ENCODE assay signal across 11 cellular contexts in genomic region chr1:1232801-1233566, GRCh38. TPM values are rescaled to one million over a fixed set of nuclear protein-coding genes. Genes with fewer than 3 reads are reported as not detected.
A peak's percentile ranks its signal among the peaks of the same experiment; 100 is the strongest.
DNase-seq lines count a peak whose midpoint lies in the region; ATAC-seq, FAIRE-seq and TF ChIP-seq lines count a peak whose summit lies in the region.
"Had no signal": no experiment of that assay in that cellular context is flagged by ENCODE, and none has a peak within 500 bp of the region (broad histone marks: within the 10 kb centered on the region; RNA-seq: fewer than 3 reads in every experiment).

No MANE protein-coding gene starts in this region.

- H3K9me3 ChIP-seq in K562 (replicated peaks; ENCODE audit: control insufficient read depth, insufficient read depth, low read depth, low read length): peaks cover 9% of the 10 kb centered on the region

- H3K27me3 Mint-ChIP-seq in natural killer cell (ENCODE audit: low read depth in 2 of 2): no peaks in the 10 kb centered on the region

- no peak for TF ChIP-seq POLR2A in K562 (conservative IDR thresholded peaks at IDR 0.05)

- no peaks in the 10 kb centered on the region for H4K20me1 ChIP-seq in K562 (replicated peaks; ENCODE audit: control insufficient read depth, insufficient read depth, low read length)

- H3K4me3 ChIP-seq in ACC112 (ENCODE audit: low read depth, low read length) (peak overlapping the region; percentile 78), HL-60 (replicated peaks; ENCODE audit: insufficient read depth, low read length) (peak overlapping the region; percentile 15), K562 (no peak overlapping the region)

- H3K4me3 Mint-ChIP-seq in natural killer cell: peak overlapping the region; percentile 88

- FAIRE-seq in K562 (lab: Jason Lieb, UNC): no peak

- H3K27ac Mint-ChIP-seq in natural killer cell: peak overlapping the region; percentile 64 to 70

- TF ChIP-seq EP300 in K562 (IDR thresholded peaks at IDR 0.05; ENCODE audit: low read length): no peak

- intact Hi-C loops in K562 (cut with micrococcal nuclease): loop anchor here (5.0 kb wide), 1 partner anchor 111 kb away; no protein-coding TSS in a partner anchor
- intact Hi-C loops in natural killer cell (cut with micrococcal nuclease): no loop called here

- no peak for TF ChIP-seq RAD21 in K562 (CRISPR knock-in tag; conservative IDR thresholded peaks at IDR 0.05 in 1 of 2, IDR thresholded peaks at IDR 0.05 in 1 of 2)

- no peaks in the 10 kb centered on the region for H3K27me3 ChIP-seq in ACC112 (ENCODE audit: insufficient read depth, low read length)
- peaks cover 10% of the 10 kb centered on the region for H3K27me3 ChIP-seq in HL-60 (ENCODE audit: insufficient read depth, poor library complexity, severe bottlenecking)
- no peaks in the 10 kb centered on the region for H3K27me3 ChIP-seq in K562 (ENCODE audit: control insufficient read depth in 2 of 2, insufficient read depth in 2 of 2, low read length in 2 of 2)

- in situ Hi-C loops in K562 (cut with MboI): no loop called here

- peaks cover 28 to 29% of the 10 kb centered on the region in 2 donors for H3K4me1 Mint-ChIP-seq in natural killer cell

- no peaks in the 10 kb centered on the region for H3K36me3 Mint-ChIP-seq in natural killer cell

- ATAC-seq in K562: no peak
- no peak for ATAC-seq in natural killer cell

- H3K9me3 Mint-ChIP-seq in natural killer cell: no peaks in the 10 kb centered on the region

- no peaks in the 10 kb centered on the region for H3K9me1 ChIP-seq in K562 (ENCODE audit: control insufficient read depth, insufficient read depth, low read length)

- peak overlapping the region; percentile 37 for H2AFZ ChIP-seq in ACC112 (ENCODE audit: low read length, unreplicated experiment)
- H2AFZ ChIP-seq in K562 (ENCODE audit: low read depth, low read length): no peak overlapping the region

- no TSS peak for BruUV-seq in K562 (replicated peaks; lab: Mats Ljungman, UMichigan)

- H3K36me3 ChIP-seq in ACC112 (ENCODE audit: insufficient read depth, low read length): peaks cover 21% of the 10 kb centered on the region; the same call in 1 of the 2 replicates
- H3K36me3 ChIP-seq in K562 (ENCODE audit: control insufficient read depth, insufficient read depth, low read length): peaks cover 37% of the 10 kb centered on the region; the same call in 2 of the 3 replicates

- no peak for TF ChIP-seq CTCF in HL-60 (IDR thresholded peaks at IDR 0.05; ENCODE audit: insufficient read depth, low read length)
- no peak for TF ChIP-seq CTCF in K562 (IDR thresholded peaks at IDR 0.05 in 2 of 3, conservative IDR thresholded peaks at IDR 0.05 in 1 of 3; ENCODE audit: insufficient read depth in 2 of 3, low read depth in 1 of 3, low read length in 3 of 3)
- no peak for TF ChIP-seq CTCF in natural killer cell (IDR thresholded peaks at IDR 0.05)

- H3K27ac ChIP-seq in ACC112 (ENCODE audit: low read depth, low read length): no peak overlapping the region
- no peak overlapping the region for H3K27ac ChIP-seq in HL-60 (replicated peaks)
- H3K27ac ChIP-seq in K562 (ENCODE audit: extremely low read depth, low read depth, low read length): peak overlapping the region; percentile 87

- CTCF ChIA-PET in K562 (lab: Yijun Ruan, JAX; ENCODE audit: low intra/inter-chr PET ratio): no interaction called here

- DNase-seq in HL-60 (ENCODE audit: low read depth in 1 of 2, low spot score in 1 of 2) (no peak), K562 (ENCODE audit: extremely low read depth in 1 of 4, low spot score in 3 of 4) (peak in 1 of 4 experiments; percentile 53), natural killer cell (no peak), NCI-H82 (lab: John Stamatoyannopoulos, UW) (no peak), GM19238 (ENCODE audit: insufficient read length, low spot score) (no peak), middle frontal gyrus (ENCODE audit: extremely low spot score, low spot score) (no peak)
- DNase-seq in activated effector memory CD4-positive, alpha-beta T cell treated with anti-CD3 and anti-CD28 coated beads, Interleukin-2, amount 50 U/mL, for 16 hours: no peak
- DNase-seq: GF-D8, NCI-H1105, retina had no signal

- WGBS in K562 (ENCODE audit: insufficient coverage, low coverage, missing lambda C conversion rate): 97% methylated on average over 67 of the region's 97 CpGs

- peaks cover 14% of the 10 kb centered on the region for H3K4me1 ChIP-seq in ACC112 (ENCODE audit: control insufficient read depth, insufficient read depth, low read length, unreplicated experiment)
- H3K4me1 ChIP-seq in K562 (replicated peaks in 1 of 2; ENCODE audit: control insufficient read depth in 2 of 2, insufficient read depth in 2 of 2, low read length in 2 of 2): peaks cover 6 to 84% of the 10 kb centered on the region in 2 experiments; a peak in 4 of 5 replicates

- H3K79me2 ChIP-seq in ACC112 (ENCODE audit: control insufficient read depth, insufficient read depth, low read length, unreplicated experiment): peaks cover 64% of the 10 kb centered on the region
- peaks cover 66% of the 10 kb centered on the region for H3K79me2 ChIP-seq in K562 (ENCODE audit: control insufficient read depth, insufficient read depth, low read length)

- H3K4me2 ChIP-seq in K562 (ENCODE audit: insufficient read depth, low read length): peak overlapping the region; percentile 49

- POLR2A ChIA-PET in K562 (lab: Yijun Ruan, JAX): interaction anchor here (1.1 kb wide), 1 partner anchor 115 kb away, joined by 3 read pairs; no protein-coding TSS in a partner anchor

- peak overlapping the region in 1 of 2 experiments; percentile 14; a peak in 2 of 4 replicates for H3K9ac ChIP-seq in K562 (ENCODE audit: insufficient read depth in 1 of 2, low read depth in 2 of 2, low read length in 2 of 2)

RNA-seq across cellular contexts. Expression of gene B3GALT6, which starts 0.9 kb away (rescaled TPM):
- 17.5 and 35.5 TPM in 2 replicates for total RNA-seq in K562 (2011; cell fraction: chromatin; rRNA removed; ENCODE audit: low replicate concordance)
- total RNA-seq in K562 (2011; cell fraction: nucleolus; rRNA removed): 36.8 and 43.7 TPM in 2 replicates
- 21.1 and 24.3 TPM in 2 replicates for total RNA-seq in K562 (2011; cell fraction: nucleoplasm; rRNA removed)
- 29.8 and 33.0 TPM in 2 replicates for total RNA-seq in K562 (2014; rRNA removed)
- 6.8 and 9.0 TPM in 2 replicates for total RNA-seq in K562 (2014; rRNA removed; fragmentation: Illumina TruSeq; extraction: Trizol)
- total RNA-seq in K562 (2015; rRNA removed; fragmentation: Illumina TruSeq; extraction: Trizol): 12.8 and 13.9 TPM in 2 replicates
- total RNA-seq in K562 (2021): 27.9 and 28.1 TPM in 2 replicates
- 5.6 and 7.8 TPM in 2 replicates for polyA plus RNA-seq in K562 (2011; rRNA removed)
- 10.2 and 34.2 TPM in 2 replicates for polyA plus RNA-seq in K562 (2011; cell fraction: cytosol; rRNA removed)
- 7.7 and 12.7 TPM in 2 replicates for polyA plus RNA-seq in K562 (2011; cell fraction: nucleus; rRNA removed)
- polyA plus RNA-seq in K562 (2012): 13.9 and 16.7 TPM in 2 replicates
- polyA plus RNA-seq in K562 (2014; fragmentation: Illumina TruSeq; extraction: Trizol): 8.4 and 9.9 TPM in 2 replicates
- 1 to 10 TPM in 1 of 2 experiments, under 1 TPM in 1; 0.68 to 1.0 TPM for polyA plus RNA-seq in K562 (2014; fragmentation: Nextera tagmentation; extraction: Ambion mirVana)
- 15.8 and 17.2 TPM in 2 replicates for polyA plus RNA-seq in K562 (2014; rRNA removed)
- 6.9 and 10.1 TPM in 2 replicates for polyA minus RNA-seq in K562 (2011; rRNA and poly(A)+ RNA removed)
- polyA minus RNA-seq in K562 (2011; cell fraction: cytosol; rRNA and poly(A)+ RNA removed): 9.6 and 12.9 TPM in 2 replicates
- polyA minus RNA-seq in K562 (2011; cell fraction: nucleus; rRNA and poly(A)+ RNA removed): 23.0 and 24.2 TPM in 2 replicates
- total RNA-seq in natural killer cell: 10 to 100 TPM; 13.7 to 16.5 (median 16.3) TPM

RNA-seq across cellular contexts. Expression of gene SDF4, which starts 1.2 kb away (rescaled TPM):
- total RNA-seq in K562 (2011; cell fraction: chromatin; rRNA removed; ENCODE audit: low replicate concordance): 114 and 239 TPM in 2 replicates
- 360 and 385 TPM in 2 replicates for total RNA-seq in K562 (2011; cell fraction: nucleolus; rRNA removed)
- 146 and 213 TPM in 2 replicates for total RNA-seq in K562 (2011; cell fraction: nucleoplasm; rRNA removed)
- 82.6 and 118 TPM in 2 replicates for total RNA-seq in K562 (2014; rRNA removed)
- total RNA-seq in K562 (2014; rRNA removed; fragmentation: Illumina TruSeq; extraction: Trizol): 18.1 and 30.3 TPM in 2 replicates
- total RNA-seq in K562 (2015; rRNA removed; fragmentation: Illumina TruSeq; extraction: Trizol): 62.2 and 65.2 TPM in 2 replicates
- 152 and 160 TPM in 2 replicates for total RNA-seq in K562 (2021)
- 43.8 and 77.2 TPM in 2 replicates for polyA plus RNA-seq in K562 (2011; rRNA removed)
- polyA plus RNA-seq in K562 (2011; cell fraction: cytosol; rRNA removed): 44.3 and 73.9 TPM in 2 replicates
- 122 and 161 TPM in 2 replicates for polyA plus RNA-seq in K562 (2011; cell fraction: nucleus; rRNA removed)
- polyA plus RNA-seq in K562 (2012): 112 and 208 TPM in 2 replicates
- polyA plus RNA-seq in K562 (2014; fragmentation: Illumina TruSeq; extraction: Trizol): 66.0 and 88.1 TPM in 2 replicates
- 1 to 10 TPM in 1 of 2 experiments, under 1 TPM in 1; 0.35 to 4.9 TPM for polyA plus RNA-seq in K562 (2014; fragmentation: Nextera tagmentation; extraction: Ambion mirVana)
- polyA plus RNA-seq in K562 (2014; rRNA removed): 93.4 and 101 TPM in 2 replicates
- 59.1 and 63.4 TPM in 2 replicates for polyA minus RNA-seq in K562 (2011; rRNA and poly(A)+ RNA removed)
- 37.0 and 61.3 TPM in 2 replicates for polyA minus RNA-seq in K562 (2011; cell fraction: cytosol; rRNA and poly(A)+ RNA removed)
- 48.9 and 83.4 TPM in 2 replicates for polyA minus RNA-seq in K562 (2011; cell fraction: nucleus; rRNA and poly(A)+ RNA removed)
- total RNA-seq in natural killer cell: 100 to 1,000 TPM; 176 to 211 (median 184) TPM

RNA-seq across cellular contexts. Expression of gene C1QTNF12, which starts 13.5 kb away (rescaled TPM):
- 2.5 and 12.6 TPM in 2 replicates for total RNA-seq in K562 (2011; cell fraction: chromatin; rRNA removed; ENCODE audit: low replicate concordance)
- 9.5 and 10.8 TPM in 2 replicates for total RNA-seq in K562 (2011; cell fraction: nucleolus; rRNA removed)
- total RNA-seq in K562 (2011; cell fraction: nucleoplasm; rRNA removed): 4.3 and 7.0 TPM in 2 replicates
- 1.3 and 1.6 TPM in 2 replicates for total RNA-seq in K562 (2014; rRNA removed)
- total RNA-seq in K562 (2014; rRNA removed; fragmentation: Illumina TruSeq; extraction: Trizol): not detected in 2 replicates
- 0.58 and 0.75 TPM in 2 replicates for total RNA-seq in K562 (2015; rRNA removed; fragmentation: Illumina TruSeq; extraction: Trizol)
- total RNA-seq in K562 (2021): 2.2 and 3.7 TPM in 2 replicates
- 0.43 and 1.1 TPM in 2 replicates for polyA plus RNA-seq in K562 (2011; rRNA removed)
- 0.50 and 1.2 TPM in 2 replicates for polyA plus RNA-seq in K562 (2011; cell fraction: cytosol; rRNA removed)
- 18.7 and 21.7 TPM in 2 replicates for polyA plus RNA-seq in K562 (2011; cell fraction: nucleus; rRNA removed)
- polyA plus RNA-seq in K562 (2012): 1.6 and 4.8 TPM in 2 replicates
- 1.1 TPM in 1 of 2 replicates, not detected in the other for polyA plus RNA-seq in K562 (2014; fragmentation: Illumina TruSeq; extraction: Trizol)
- polyA plus RNA-seq in K562 (2014; fragmentation: Nextera tagmentation; extraction: Ambion mirVana): under 1 TPM in 1 of 2 experiments, not detected in 1; 0.11 TPM
- 1.3 and 4.3 TPM in 2 replicates for polyA plus RNA-seq in K562 (2014; rRNA removed)
- polyA minus RNA-seq in K562 (2011; rRNA and poly(A)+ RNA removed): not detected in 2 replicates
- polyA minus RNA-seq in K562 (2011; cell fraction: cytosol; rRNA and poly(A)+ RNA removed): not detected in 2 replicates
- 1.1 and 1.8 TPM in 2 replicates for polyA minus RNA-seq in K562 (2011; cell fraction: nucleus; rRNA and poly(A)+ RNA removed)
- total RNA-seq in natural killer cell: 1 to 10 TPM; 2.6 to 4.1 (median 4.1) TPM

RNA-seq across cellular contexts. Expression of gene TNFRSF4, which starts 19.0 kb away (rescaled TPM):
- total RNA-seq in K562 (2011; cell fraction: chromatin; rRNA removed; ENCODE audit: low replicate concordance): 0.44 TPM in 1 of 2 replicates, not detected in the other
- 0.66 and 1.7 TPM in 2 replicates for total RNA-seq in K562 (2011; cell fraction: nucleolus; rRNA removed)
- not detected in 2 replicates for total RNA-seq in K562 (2011; cell fraction: nucleoplasm; rRNA removed)
- total RNA-seq in K562 (2014; rRNA removed) (0.23 TPM in 1 of 2 replicates, not detected in the other), K562 (2014; rRNA removed; fragmentation: Illumina TruSeq; extraction: Trizol) (not detected in 2 replicates), K562 (2015; rRNA removed; fragmentation: Illumina TruSeq; extraction: Trizol) (0.07 TPM in 1 of 2 replicates, not detected in the other), K562 (2021) (0.44 and 0.47 TPM in 2 replicates), natural killer cell (10 to 100 TPM; 14.3 to 26.5 (median 15.7) TPM)
- polyA plus RNA-seq in K562 (2011; rRNA removed) (0.08 TPM in 1 of 2 replicates, not detected in the other), K562 (2014; fragmentation: Illumina TruSeq; extraction: Trizol) (not detected in 2 replicates), K562 (2014; fragmentation: Nextera tagmentation; extraction: Ambion mirVana) (not detected), K562 (2014; rRNA removed) (0.16 TPM in 1 of 2 replicates, not detected in the other)
- polyA plus RNA-seq in K562 (2011; cell fraction: cytosol; rRNA removed): 0.19 and 0.39 TPM in 2 replicates
- 0.74 and 1.3 TPM in 2 replicates for polyA plus RNA-seq in K562 (2011; cell fraction: nucleus; rRNA removed)
- 0.65 TPM in 1 of 2 replicates, not detected in the other for polyA plus RNA-seq in K562 (2012)
- polyA minus RNA-seq in K562 (2011; rRNA and poly(A)+ RNA removed): not detected in 2 replicates
- polyA minus RNA-seq in K562 (2011; cell fraction: cytosol; rRNA and poly(A)+ RNA removed): not detected in 2 replicates
- polyA minus RNA-seq in K562 (2011; cell fraction: nucleus; rRNA and poly(A)+ RNA removed): 0.22 and 0.27 TPM in 2 replicates

RNA-seq across cellular contexts. Expression of gene TNFRSF18, which starts 26.6 kb away (rescaled TPM):
- total RNA-seq in K562 (2011; cell fraction: chromatin; rRNA removed; ENCODE audit: low replicate concordance): not detected in 2 replicates
- total RNA-seq in K562 (2011; cell fraction: nucleolus; rRNA removed): 0.50 TPM in 1 of 2 replicates, not detected in the other
- not detected in 2 replicates for total RNA-seq in K562 (2011; cell fraction: nucleoplasm; rRNA removed)
- not detected in 2 replicates for total RNA-seq in K562 (2014; rRNA removed)
- not detected in 2 replicates for total RNA-seq in K562 (2014; rRNA removed; fragmentation: Illumina TruSeq; extraction: Trizol)
- total RNA-seq in K562 (2015; rRNA removed; fragmentation: Illumina TruSeq; extraction: Trizol): not detected in 2 replicates
- 0.27 TPM in 1 of 2 replicates, not detected in the other for total RNA-seq in K562 (2021)
- not detected in 2 replicates for polyA plus RNA-seq in K562 (2011; rRNA removed)
- polyA plus RNA-seq in K562 (2011; cell fraction: cytosol; rRNA removed): not detected in 2 replicates
- polyA plus RNA-seq in K562 (2011; cell fraction: nucleus; rRNA removed): 0.25 and 0.26 TPM in 2 replicates
- 0.19 TPM in 1 of 2 replicates, not detected in the other for polyA plus RNA-seq in K562 (2012)
- not detected in 2 replicates for polyA plus RNA-seq in K562 (2014; fragmentation: Illumina TruSeq; extraction: Trizol)
- polyA plus RNA-seq in K562 (2014; fragmentation: Nextera tagmentation; extraction: Ambion mirVana): not detected
- 0.24 TPM in 1 of 2 replicates, not detected in the other for polyA plus RNA-seq in K562 (2014; rRNA removed)
- not detected in 2 replicates for polyA minus RNA-seq in K562 (2011; rRNA and poly(A)+ RNA removed)
- polyA minus RNA-seq in K562 (2011; cell fraction: cytosol; rRNA and poly(A)+ RNA removed): not detected in 2 replicates
- not detected in 2 replicates for polyA minus RNA-seq in K562 (2011; cell fraction: nucleus; rRNA and poly(A)+ RNA removed)
- 10 to 100 TPM; 40.3 to 81.9 (median 54.7) TPM for total RNA-seq in natural killer cell
